Comparison of ENCODE assay signal across 11 cellular contexts in genomic region chr3:194690501-194691372, GRCh38.
DNase-seq lines count a peak whose midpoint lies in the region; ATAC-seq and TF ChIP-seq lines count a peak whose summit lies in the region.
"Had no signal": no experiment of that assay in that cellular context is flagged by ENCODE, and none has a peak within 500 bp of the region (broad histone marks: within the 10 kb centered on the region; RNA-seq: fewer than 3 reads in every experiment).

No MANE protein-coding gene starts in this region.

- H3K9me3 Mint-ChIP-seq in stimulated activated naive B cell treated with anti-CD40 and anti-IgM and Interleukin-4, amounts not matched to agents 10 μg/mL and 1 μg/mL and 100 μg/mL, for 72 hours: peaks cover 0 to 4% of the 10 kb centered on the region in 2 donors
- H3K9me3 Mint-ChIP-seq: neural crest cell had no signal

- H3K4me3 Mint-ChIP-seq in stimulated activated naive B cell treated with anti-CD40 and anti-IgM and Interleukin-4, amounts not matched to agents 10 μg/mL and 1 μg/mL and 100 μg/mL, for 72 hours: no peak overlapping the region
- H3K4me3 Mint-ChIP-seq: neural crest cell had no signal

- H3K36me3 Mint-ChIP-seq in stimulated activated naive B cell treated with anti-CD40 and anti-IgM and Interleukin-4, amounts not matched to agents 10 μg/mL and 1 μg/mL and 100 μg/mL, for 72 hours: peaks cover 0 to under 1% of the 10 kb centered on the region in 2 donors

- DNase-seq in activated effector memory CD4-positive, alpha-beta T cell treated with anti-CD3 and anti-CD28 coated beads, Interleukin-2, amount 50 U/mL, for 16 hours: peak; percentile 30
- no peak for DNase-seq in activated effector memory CD4-positive, alpha-beta T cell treated with Interleukin-2 at 50 U/mL for 16 hours
- peak; percentile 90 for DNase-seq in NCI-H2196 (lab: John Stamatoyannopoulos, UW; ENCODE audit: unreplicated experiment)
- peak; percentile 43 for DNase-seq in epithelial cell of esophagus (ENCODE audit: low read depth)
- DNase-seq in stimulated activated naive B cell treated with anti-CD40 and anti-IgM and Interleukin-4, amounts not matched to agents 10 μg/mL and 1 μg/mL and 100 μg/mL, for 72 hours: no peak
- no peak for DNase-seq in OCI-M2 (lab: John Stamatoyannopoulos, UW; ENCODE audit: unreplicated experiment)
- no peak for DNase-seq in NCI-H82 treated with DMSO at 0.1 percent for 48 hours (lab: John Stamatoyannopoulos, UW; ENCODE audit: unreplicated experiment)
- DNase-seq: activated CD8-positive, alpha-beta memory T cell treated with anti-CD3 and anti-CD28 coated beads for 24 hours; NCI-H1092 had no signal

- H3K4me1 Mint-ChIP-seq in stimulated activated naive B cell treated with anti-CD40 and anti-IgM and Interleukin-4, amounts not matched to agents 10 μg/mL and 1 μg/mL and 100 μg/mL, for 72 hours: peaks cover 52 to 94% of the 10 kb centered on the region in 2 donors

- no peak overlapping the region for H3K4me3 ChIP-seq in epithelial cell of esophagus (ENCODE audit: low read length)

- ATAC-seq in stimulated activated naive B cell treated with anti-CD40 and anti-IgM and Interleukin-4, amounts not matched to agents 10 μg/mL and 1 μg/mL and 100 μg/mL, for 72 hours (replicated peaks): no peak
- ATAC-seq in HG02938 (IDR thresholded peaks at IDR 0.05; ENCODE audit: unreplicated experiment): no peak

- H3K27ac Mint-ChIP-seq in stimulated activated naive B cell treated with anti-CD40 and anti-IgM and Interleukin-4, amounts not matched to agents 10 μg/mL and 1 μg/mL and 100 μg/mL, for 72 hours: peak overlapping the region; percentile 26

- no peak for TF ChIP-seq CTCF in epithelial cell of esophagus (IDR thresholded peaks at IDR 0.05; ENCODE audit: insufficient read depth, low read depth, low read length, missing control alignments)

- H3K27me3 Mint-ChIP-seq in stimulated activated naive B cell treated with anti-CD40 and anti-IgM and Interleukin-4, amounts not matched to agents 10 μg/mL and 1 μg/mL and 100 μg/mL, for 72 hours: no peaks in the 10 kb centered on the region

Comparison
In these comparisons a context has a peak if more than half of its experiments do, and no peak if none do; other contexts are left out.
1. DNase-seq: peak in activated effector memory CD4-positive, alpha-beta T cell treated with anti-CD3 and anti-CD28 coated beads, Interleukin-2, amount 50 U/mL, for 16 hours (single experiment), NCI-H2196 (single experiment) and epithelial cell of esophagus (single experiment); none in activated effector memory CD4-positive, alpha-beta T cell treated with Interleukin-2 at 50 U/mL for 16 hours (single experiment), stimulated activated naive B cell treated with anti-CD40 and anti-IgM and Interleukin-4, amounts not matched to agents 10 μg/mL and 1 μg/mL and 100 μg/mL, for 72 hours (single experiment), OCI-M2 (single experiment) and NCI-H82 treated with DMSO at 0.1 percent for 48 hours (single experiment).